Comparison of ENCODE assay signal across 16 cellular contexts in the genomic region with DNA sequence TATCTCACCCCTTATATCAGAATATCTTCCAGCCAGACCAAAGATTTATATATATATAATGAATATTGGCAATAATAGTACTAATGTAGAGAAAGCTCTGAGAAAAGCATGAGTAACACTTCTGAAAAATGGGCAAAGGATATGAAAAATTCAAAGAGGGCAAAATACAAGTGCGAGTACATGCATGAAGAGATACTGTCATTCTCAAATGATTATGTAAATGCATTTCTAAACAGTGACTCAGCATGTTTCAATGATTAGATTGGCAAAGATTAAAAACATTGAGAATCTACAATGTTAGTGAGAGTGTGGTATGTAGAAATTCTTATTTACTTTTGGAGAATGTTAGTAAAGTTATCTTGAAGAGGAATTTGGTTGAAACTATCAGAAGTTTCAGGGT.
DNase-seq lines count a peak whose midpoint lies in the region; FAIRE-seq and TF ChIP-seq lines count a peak whose summit lies in the region.
"Had no signal": no experiment of that assay in that cellular context is flagged by ENCODE, and none has a peak within 500 bp of the region (broad histone marks: within the 10 kb centered on the region; RNA-seq: fewer than 3 reads in every experiment).

No MANE protein-coding gene starts in this region.

- FAIRE-seq in bronchial epithelial cell (lab: Jason Lieb, UNC), result no peak
- FAIRE-seq: GM18507 had no signal

- POLR2A ChIA-PET in AG04449 (lab: Yijun Ruan, JAX), result no interaction called here

- H3K4me1 ChIP-seq in esophagus muscularis mucosa, result no peaks in the 10 kb centered on the region
- H3K4me1 ChIP-seq: testis had no signal

- H3K4me3 ChIP-seq in AG04449 (ENCODE audit: low read depth, low read length) (no peak overlapping the region), bronchial epithelial cell (ENCODE audit: low read depth, low read length) (no peak overlapping the region), esophagus muscularis mucosa (no peak overlapping the region)
- H3K4me3 ChIP-seq: right atrium auricular region, testis had no signal

- CTCF ChIA-PET in AG04449 (lab: Yijun Ruan, JAX), result interaction anchor here (1.3 kb wide), 1 partner anchor 22 kb away, joined by 3 read pairs; no protein-coding TSS in a partner anchor

- H3K27me3 ChIP-seq in bronchial epithelial cell (ENCODE audit: control insufficient read depth, insufficient read depth, low read length) (no peaks in the 10 kb centered on the region), esophagus muscularis mucosa (no peaks in the 10 kb centered on the region)
- H3K27me3 ChIP-seq: right atrium auricular region, testis had no signal

- no peak for TF ChIP-seq EP300 in esophagus muscularis mucosa (IDR thresholded peaks at IDR 0.05)

- intact Hi-C loops in esophagus muscularis mucosa (cut with DNase I), result no loop called here

- H3K36me3 ChIP-seq in bronchial epithelial cell (ENCODE audit: control insufficient read depth, insufficient read depth, low read length), result no peaks in the 10 kb centered on the region
- no peaks in the 10 kb centered on the region for H3K36me3 ChIP-seq in esophagus muscularis mucosa
- H3K36me3 ChIP-seq: right atrium auricular region had no signal

- no peak for TF ChIP-seq CTCF in AG04449 (IDR thresholded peaks at IDR 0.05; ENCODE audit: insufficient read depth, low read length, missing control alignments)
- TF ChIP-seq CTCF in bronchial epithelial cell (IDR thresholded peaks at IDR 0.05; ENCODE audit: insufficient read depth, low read length, severe bottlenecking), result no peak
- no peak for TF ChIP-seq CTCF in esophagus muscularis mucosa (IDR thresholded peaks at IDR 0.05)

- 93% methylated on average over 1 of the region's 1 CpG for WGBS in esophagus muscularis mucosa

- no peaks in the 10 kb centered on the region for H3K9me3 ChIP-seq in esophagus muscularis mucosa
- H3K9me3 ChIP-seq: right atrium auricular region, testis had no signal

- H3K27ac ChIP-seq in esophagus muscularis mucosa (replicated peaks in 1 of 4), result no peak overlapping the region
- H3K27ac ChIP-seq: right atrium auricular region, testis had no signal

- DNase-seq in AG04449 (ENCODE audit: low read depth, low spot score) (peak; percentile 28), LoVo (ENCODE audit: low spot score) (peak; percentile 14), bronchial epithelial cell (ENCODE audit: low read depth) (peak; percentile 91), iris pigment epithelial cell (ENCODE audit: low read depth) (peak; percentile 67), anterior cingulate cortex (lab: John Stamatoyannopoulos, UW) (no peak), SKM-1 (lab: John Stamatoyannopoulos, UW; ENCODE audit: unreplicated experiment) (no peak), DMS 273 treated with DMSO at 0.1 percent for 48 hours (lab: John Stamatoyannopoulos, UW) (no peak), esophagus muscularis mucosa (ENCODE audit: extremely low spot score) (no peak)
- DNase-seq: activated effector memory CD4-positive, alpha-beta T cell treated with Interleukin-2 at 50 U/mL for 16 hours; aorta; COR-L47; mesendoderm; NCI-H1048; testis had no signal

- no peak for TF ChIP-seq POLR2A in esophagus muscularis mucosa (IDR thresholded peaks at IDR 0.05; ENCODE audit: low read depth)

Comparison
In these comparisons a context has a peak if more than half of its experiments do, and no peak if none do; other contexts are left out.
1. DNase-seq: peak in AG04449 (single experiment), LoVo (single experiment), bronchial epithelial cell (single experiment) and iris pigment epithelial cell (single experiment); none in anterior cingulate cortex (0 of 58), SKM-1 (single experiment), DMS 273 treated with DMSO at 0.1 percent for 48 hours (single experiment) and esophagus muscularis mucosa (single experiment).